In genomic region chr1:43529206-43529731, GRCh38 we compare ENCODE assay signal across 8 cellular contexts. TPM values are rescaled to one million over a fixed set of nuclear protein-coding genes. Genes with fewer than 3 reads are reported as not detected.
A peak's percentile ranks its signal among the peaks of the same experiment; 100 is the strongest.
DNase-seq lines count a peak whose midpoint lies in the region; ATAC-seq, FAIRE-seq and TF ChIP-seq lines count a peak whose summit lies in the region.

No MANE protein-coding gene starts in this region.

- peak overlapping the region; percentile 34 to 95 (median 87) for H3K27ac Mint-ChIP-seq in brain

- TF ChIP-seq CTCF in 22Rv1 (IDR thresholded peaks at IDR 0.05) (peak; percentile 90), brain (conservative IDR thresholded peaks at IDR 0.05) (peak; percentile 91 to 95)

- peaks cover 32% of the 10 kb centered on the region for H3K4me1 ChIP-seq in iPS-20b (ENCODE audit: insufficient read depth, low read length)

- no peaks in the 10 kb centered on the region for H3K36me3 ChIP-seq in iPS-20b (ENCODE audit: insufficient read depth, low read depth, low read length)

- H3K27me3 ChIP-seq in iPS-20b (ENCODE audit: insufficient read depth, low read length), result peaks cover 27% of the 10 kb centered on the region

- no peak for ATAC-seq in GM18867 (IDR thresholded peaks at IDR 0.05; ENCODE audit: unreplicated experiment)

- peak overlapping the region; percentile 22; the same call in 1 of the 2 replicates for H3K27ac ChIP-seq in 22Rv1
- no peak overlapping the region for H3K27ac ChIP-seq in iPS-20b (ENCODE audit: low read length)

- peak overlapping the region; percentile 92 to 95 (median 94) for H3K4me3 Mint-ChIP-seq in brain

- H3K27me3 Mint-ChIP-seq in brain, result peaks cover 13% of the 10 kb centered on the region

- H3K9me3 ChIP-seq in iPS-20b (ENCODE audit: insufficient read depth, low read depth, low read length), result no peaks in the 10 kb centered on the region

- peaks cover 0 to 5% (median 0%) of the 10 kb centered on the region in 5 experiments for H3K9me3 Mint-ChIP-seq in brain

- peak overlapping the region; percentile 45; the same call in 1 of the 2 replicates for H3K9ac ChIP-seq in iPS-20b (ENCODE audit: low read depth, low read length)

- H3K4me1 Mint-ChIP-seq in brain, result peaks cover 49% of the 10 kb centered on the region

- DNase-seq in GM19239 (ENCODE audit: insufficient read length, low spot score) (peak; percentile 91), NCI-H2171 (lab: John Stamatoyannopoulos, UW) (peak; percentile 74), UCSD-AML1 (lab: John Stamatoyannopoulos, UW; ENCODE audit: unreplicated experiment) (peak; percentile 77), smooth muscle cell of the brain vasculature (ENCODE audit: low read depth, low spot score) (peak; percentile 79)

- peak; percentile 87 for FAIRE-seq in GM19239 (lab: Jason Lieb, UNC)

- peak overlapping the region; percentile 51; the same call in 1 of the 2 replicates for H3K4me3 ChIP-seq in iPS-20b (ENCODE audit: low read length)

- no peaks in the 10 kb centered on the region for H3K36me3 Mint-ChIP-seq in brain

RNA-seq across cellular contexts. Expression of gene PTPRF, which starts 1.4 kb away (rescaled TPM):
- 147 TPM for polyA plus RNA-seq in brain (ENCODE audit: insufficient read depth, low read depth, low replicate concordance)
